8 cellular contexts compared by ENCODE assay signal in genomic region chr2:70115646-70116442, GRCh38. TPM values are rescaled to one million over a fixed set of nuclear protein-coding genes. Genes with fewer than 3 reads are reported as not detected.
DNase-seq lines count a peak whose midpoint lies in the region; ATAC-seq lines count a peak whose summit lies in the region.

No MANE protein-coding gene starts in this region.

- H3K4me1 Mint-ChIP-seq in activated CD4-positive, alpha-beta T cell treated with anti-CD3 and anti-CD28 coated beads for 36 hours: peaks cover 52% of the 10 kb centered on the region

- ATAC-seq in activated CD4-positive, alpha-beta T cell treated with anti-CD3 and anti-CD28 coated beads for 36 hours: peak; percentile 71
- ATAC-seq in HG03196 (IDR thresholded peaks at IDR 0.05; ENCODE audit: unreplicated experiment): peak; percentile 55

- no peak for DNase-seq in activated CD4-positive, alpha-beta T cell treated with anti-CD3 and anti-CD28 coated beads for 36 hours
- DNase-seq in activated CD4-positive, alpha-beta T cell treated with anti-CD3 and anti-CD28 coated beads for 48 hours: no peak
- DNase-seq in germinal center (ENCODE audit: low spot score) (peak; percentile 24), superior temporal gyrus (ENCODE audit: extremely low spot score) (peak; percentile 34), NAMALWA (ENCODE audit: low spot score) (no peak), hippocampal formation (lab: John Stamatoyannopoulos, UW) (no peak)
- DNase-seq in effector CD8-positive, alpha-beta T cell (lab: John Stamatoyannopoulos, UW): no peak

- CTCF ChIA-PET in activated CD4-positive, alpha-beta T cell treated with anti-CD3 and anti-CD28 coated beads for 36 hours (lab: Charles Lee): interaction anchor here (0.7 to 2.1 kb wide), 7 partner anchors 12 to 52 kb away, joined by 3 to 7 read pairs (median 3); no protein-coding TSS in a partner anchor

- intact Hi-C loops in activated CD4-positive, alpha-beta T cell treated with anti-CD3 and anti-CD28 coated beads for 36 hours (cut with DNase I, micrococcal nuclease): no loop called here

- H3K27me3 Mint-ChIP-seq in activated CD4-positive, alpha-beta T cell treated with anti-CD3 and anti-CD28 coated beads for 36 hours: no peaks in the 10 kb centered on the region

- no peak overlapping the region for H3K4me3 Mint-ChIP-seq in activated CD4-positive, alpha-beta T cell treated with anti-CD3 and anti-CD28 coated beads for 36 hours

- peaks cover 2% of the 10 kb centered on the region for H3K36me3 Mint-ChIP-seq in activated CD4-positive, alpha-beta T cell treated with anti-CD3 and anti-CD28 coated beads for 36 hours (ENCODE audit: low read depth)

- no peaks in the 10 kb centered on the region for H3K9me3 Mint-ChIP-seq in activated CD4-positive, alpha-beta T cell treated with anti-CD3 and anti-CD28 coated beads for 36 hours (ENCODE audit: low read depth)

- POLR2A ChIA-PET in activated CD4-positive, alpha-beta T cell treated with anti-CD3 and anti-CD28 coated beads for 36 hours (lab: Charles Lee): interaction anchor here (0.6 to 1.5 kb wide), 4 partner anchors 10 to 562 kb away, joined by 3 to 5 read pairs (median 3); no protein-coding TSS in a partner anchor

- H3K27ac Mint-ChIP-seq in activated CD4-positive, alpha-beta T cell treated with anti-CD3 and anti-CD28 coated beads for 36 hours: peak overlapping the region; percentile 31

RNA-seq across cellular contexts. Expression of gene PCBP1, which starts 28.6 kb away (rescaled TPM):
- 100 to 1,000 TPM; 417 to 450 TPM for total RNA-seq in activated CD4-positive, alpha-beta T cell treated with anti-CD3 and anti-CD28 coated beads for 36 hours

Comparison
In these comparisons a context has a peak if more than half of its experiments do, and no peak if none do; other contexts are left out.
1. DNase-seq: peak in germinal center (single experiment) and superior temporal gyrus (single experiment); none in activated CD4-positive, alpha-beta T cell treated with anti-CD3 and anti-CD28 coated beads for 36 hours (single experiment), activated CD4-positive, alpha-beta T cell treated with anti-CD3 and anti-CD28 coated beads for 48 hours (single experiment), NAMALWA (single experiment), effector CD8-positive, alpha-beta T cell (single experiment) and hippocampal formation (0 of 2).